Comparison of ENCODE assay signal across 8 cellular contexts in the genomic region with DNA sequence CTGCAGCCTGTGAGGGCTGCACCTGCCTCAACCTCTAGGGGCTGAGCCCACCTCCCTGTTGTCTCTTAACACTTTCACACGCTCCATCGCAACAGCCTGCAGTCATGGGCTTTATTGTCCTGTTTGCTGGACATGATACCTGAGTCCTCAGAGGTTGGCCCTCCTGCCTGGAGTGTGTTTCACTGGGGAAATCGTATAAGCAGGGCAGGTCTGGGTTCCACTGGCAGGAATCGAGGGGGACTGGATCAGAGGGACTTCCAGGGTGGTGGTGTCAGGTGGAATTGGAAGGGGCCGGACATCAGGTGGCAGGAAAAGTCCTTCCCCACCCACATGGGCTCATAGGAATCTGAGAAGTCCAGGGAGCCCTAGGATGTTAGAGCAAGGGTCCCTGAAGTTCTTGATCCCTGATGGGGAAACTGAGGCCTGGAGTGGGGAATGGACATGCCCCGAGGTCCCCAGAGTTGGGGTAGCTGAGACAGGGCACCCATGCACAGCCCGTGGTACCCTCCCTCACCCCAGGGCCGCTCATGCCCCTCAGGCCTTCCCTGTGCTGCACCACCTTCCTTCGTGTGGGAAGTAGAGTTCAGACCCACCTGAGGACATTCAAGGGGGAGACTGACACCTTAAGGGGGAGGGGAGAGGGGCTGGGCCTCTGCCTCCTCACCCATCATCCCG.
DNase-seq lines count a peak whose midpoint lies in the region; ATAC-seq and TF ChIP-seq lines count a peak whose summit lies in the region.
"Had no signal": no experiment of that assay in that cellular context is flagged by ENCODE, and none has a peak within 500 bp of the region (broad histone marks: within the 10 kb centered on the region; RNA-seq: fewer than 3 reads in every experiment).

No MANE protein-coding gene starts in this region.

- no peaks in the 10 kb centered on the region for H3K27me3 Mint-ChIP-seq in activated naive CD8-positive, alpha-beta T cell treated with anti-CD3 and anti-CD28 coated beads, Interleukin-2, amount 50 U/mL, for 24 hours

- H3K4me1 Mint-ChIP-seq in activated naive CD8-positive, alpha-beta T cell treated with anti-CD3 and anti-CD28 coated beads, Interleukin-2, amount 50 U/mL, for 24 hours, result peaks cover 71% of the 10 kb centered on the region

- peak overlapping the region; percentile 83 for H3K4me3 Mint-ChIP-seq in activated naive CD8-positive, alpha-beta T cell treated with anti-CD3 and anti-CD28 coated beads, Interleukin-2, amount 50 U/mL, for 24 hours

- no peak overlapping the region for H3K9ac ChIP-seq in HUES48 (ENCODE audit: low read depth, low read length)

- H3K79me2 ChIP-seq in DOHH2 (ENCODE audit: control insufficient read depth, low read length), result peaks cover 5% of the 10 kb centered on the region
- no peaks in the 10 kb centered on the region for H3K79me2 ChIP-seq in osteoblast (ENCODE audit: insufficient read depth, low read length)

- H3F3A ChIP-seq in DOHH2 (ENCODE audit: control insufficient read depth, insufficient read depth), result 0 out of 2 replicates have a peak, but pooled peaks cover 2% of the 10 kb centered on the region

- H3K36me3 ChIP-seq in DOHH2 (ENCODE audit: control insufficient read depth, low read length), result peaks cover 51% of the 10 kb centered on the region
- H3K36me3 ChIP-seq in HUES48 (ENCODE audit: control insufficient read depth, insufficient read depth, low read length), result peaks cover 26% of the 10 kb centered on the region
- peaks cover 9% of the 10 kb centered on the region for H3K36me3 ChIP-seq in osteoblast (ENCODE audit: insufficient read depth, low read length)

- H3K9me3 ChIP-seq in DOHH2 (ENCODE audit: control insufficient read depth, insufficient read depth, low read length) (no peaks in the 10 kb centered on the region), HUES48 (ENCODE audit: control insufficient read depth, insufficient read depth, low read length) (no peaks in the 10 kb centered on the region; the same call in 1 of the 2 replicates), osteoblast (ENCODE audit: low read depth, low read length) (peaks cover 3% of the 10 kb centered on the region)

- peak overlapping the region; percentile 73 for H3K27ac ChIP-seq in DOHH2 (ENCODE audit: low read depth, low read length)
- H3K27ac ChIP-seq in HUES48 (ENCODE audit: low read depth, low read length), result peak overlapping the region; percentile 63
- H3K27ac ChIP-seq in osteoblast (ENCODE audit: low read depth, low read length), result no peak overlapping the region

- H3K9me3 Mint-ChIP-seq in activated naive CD8-positive, alpha-beta T cell treated with anti-CD3 and anti-CD28 coated beads, Interleukin-2, amount 50 U/mL, for 24 hours, result no peaks in the 10 kb centered on the region

- no peak for DNase-seq in activated naive CD8-positive, alpha-beta T cell treated with anti-CD3 and anti-CD28 coated beads, Interleukin-2, amount 50 U/mL, for 24 hours
- DNase-seq in osteoblast (ENCODE audit: insufficient read length, low spot score, missing footprints), result peak; percentile 86
- no peak for DNase-seq in T-helper 9 cell
- no peak for DNase-seq in left cardiac atrium
- DNase-seq in hypothalamus (lab: John Stamatoyannopoulos, UW), result no peak
- DNase-seq: DMS79 treated with DMSO at 0.1 percent for 48 hours had no signal

- no peaks in the 10 kb centered on the region for H3K27me3 ChIP-seq in DOHH2 (ENCODE audit: control insufficient read depth, low read length)
- no peaks in the 10 kb centered on the region for H3K27me3 ChIP-seq in HUES48 (ENCODE audit: control insufficient read depth, insufficient read depth, low read length)
- H3K27me3 ChIP-seq in osteoblast (ENCODE audit: insufficient read depth, low read length), result no peaks in the 10 kb centered on the region

- H3K4me1 ChIP-seq in DOHH2 (ENCODE audit: control insufficient read depth, low read length) (peaks cover 38% of the 10 kb centered on the region), HUES48 (ENCODE audit: control insufficient read depth, insufficient read depth, low read length) (peaks cover 36% of the 10 kb centered on the region), osteoblast (ENCODE audit: insufficient read depth, low read length) (peaks cover 10% of the 10 kb centered on the region)

- peak overlapping the region; percentile 95 for H3K4me2 ChIP-seq in DOHH2 (ENCODE audit: low read length)
- H3K4me2 ChIP-seq in osteoblast (ENCODE audit: insufficient read depth, low read length), result no peak overlapping the region

- H3K4me3 ChIP-seq in DOHH2 (ENCODE audit: low read length) (peak overlapping the region; percentile 75), HUES48 (ENCODE audit: low read depth, low read length) (no peak overlapping the region), osteoblast (ENCODE audit: insufficient read depth, low read length) (no peak overlapping the region)

- H4K20me1 ChIP-seq in DOHH2 (ENCODE audit: control insufficient read depth, insufficient read depth, low read depth, low read length) (no peaks in the 10 kb centered on the region), osteoblast (ENCODE audit: insufficient read depth, low read length) (no peaks in the 10 kb centered on the region)

- no peak for TF ChIP-seq CTCF in DOHH2 (IDR thresholded peaks at IDR 0.05; ENCODE audit: low read depth, low read length, poor library complexity, severe bottlenecking)
- TF ChIP-seq CTCF in osteoblast (IDR thresholded peaks at IDR 0.05; ENCODE audit: extremely low read depth, low read depth, low read length), result no peak

- peak overlapping the region; percentile 95 for H3K27ac Mint-ChIP-seq in activated naive CD8-positive, alpha-beta T cell treated with anti-CD3 and anti-CD28 coated beads, Interleukin-2, amount 50 U/mL, for 24 hours

- ATAC-seq in activated naive CD8-positive, alpha-beta T cell treated with anti-CD3 and anti-CD28 coated beads, Interleukin-2, amount 50 U/mL, for 24 hours, result no peak
- ATAC-seq in left cardiac atrium, result no peak

- peaks cover 47% of the 10 kb centered on the region for H3K36me3 Mint-ChIP-seq in activated naive CD8-positive, alpha-beta T cell treated with anti-CD3 and anti-CD28 coated beads, Interleukin-2, amount 50 U/mL, for 24 hours (ENCODE audit: low read depth)

- H2AFZ ChIP-seq in osteoblast (ENCODE audit: low read length), result no peak overlapping the region

- no peaks in the 10 kb centered on the region for H3K9me2 ChIP-seq in DOHH2 (replicated peaks; ENCODE audit: control insufficient read depth, low read length)

- intact Hi-C loops in left cardiac atrium (cut with DNase I), result no loop called here
